ENCODE assay signal across 18 cellular contexts in the genomic region with DNA sequence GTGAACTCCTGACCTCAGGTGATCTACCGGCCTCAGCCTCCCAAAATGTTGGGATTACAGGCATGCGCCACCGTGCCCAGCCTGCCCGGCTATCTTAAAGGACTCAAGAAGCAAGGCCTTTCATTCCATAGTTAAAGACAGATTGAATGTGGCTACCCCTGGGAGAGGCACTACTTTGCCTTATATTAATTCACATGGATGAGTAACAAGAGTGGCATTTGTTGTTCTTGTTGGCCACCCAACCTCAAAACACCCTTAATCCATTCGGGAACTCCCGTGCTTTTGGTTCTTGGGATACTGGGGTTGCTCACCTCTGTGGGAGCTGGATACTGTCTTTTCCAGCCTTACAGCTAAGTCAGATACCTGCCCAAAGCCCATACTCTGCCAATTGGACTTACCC. TPM values are rescaled to one million over a fixed set of nuclear protein-coding genes. Genes with fewer than 3 reads are reported as not detected.
DNase-seq lines count a peak whose midpoint lies in the region; ATAC-seq and TF ChIP-seq lines count a peak whose summit lies in the region.
"Had no signal": no experiment of that assay in that cellular context is flagged by ENCODE, and none has a peak within 500 bp of the region (broad histone marks: within the 10 kb centered on the region; RNA-seq: fewer than 3 reads in every experiment).

No MANE protein-coding gene starts in this region.

- DNase-seq in ACHN (peak; percentile 39), HT1080 (ENCODE audit: low read depth) (peak; percentile 30), RWPE2 (ENCODE audit: low spot score) (no peak), glomerular visceral epithelial cell (ENCODE audit: extremely low spot score) (peak; percentile 57), SIG-M5 (lab: John Stamatoyannopoulos, UW) (no peak)
- no peak for DNase-seq in activated T-cell treated with anti-CD3 and anti-CD28 coated beads, Interleukin-2, amount 50 U/mL, for 72 hours
- DNase-seq: HFFc6, Karpas-422, NCI-H1417, NCI-H2081, NCI-H69, SJCRH30 had no signal

- ATAC-seq in RWPE2 (ENCODE audit: low read depth) (peak; percentile 41; the same call in 1 of the 3 replicates), GM19463 (IDR thresholded peaks at IDR 0.05; ENCODE audit: unreplicated experiment) (no peak), HG03457 (IDR thresholded peaks at IDR 0.05; ENCODE audit: unreplicated experiment) (no peak)
- no peak for ATAC-seq in activated T-cell treated with anti-CD3 and anti-CD28 coated beads, Interleukin-2, amount 50 U/mL, for 72 hours (replicated peaks in 1 of 2)
- ATAC-seq: GM12878, GM23338, Panc1 had no signal

- H3K27me3 ChIP-seq in RWPE2 (ENCODE audit: insufficient read depth, poor library complexity, severe bottlenecking), result no peaks in the 10 kb centered on the region
- H3K27me3 ChIP-seq: SJCRH30 had no signal

- no peak overlapping the region for H3K4me3 Mint-ChIP-seq in activated T-cell treated with anti-CD3 and anti-CD28 coated beads, Interleukin-2, amount 50 U/mL, for 72 hours
- H3K4me3 Mint-ChIP-seq: GM23338, HFFc6 had no signal

- H3K27ac ChIP-seq in RWPE2 (ENCODE audit: poor library complexity, severe bottlenecking), result no peak overlapping the region
- H3K27ac ChIP-seq: C4-2B, SJCRH30 had no signal

- H3K4me1 Mint-ChIP-seq in activated T-cell treated with anti-CD3 and anti-CD28 coated beads, Interleukin-2, amount 50 U/mL, for 72 hours (ENCODE audit: low read depth), result no peaks in the 10 kb centered on the region
- H3K4me1 Mint-ChIP-seq: GM23338 had no signal

- H3K9me3 Mint-ChIP-seq in activated T-cell treated with anti-CD3 and anti-CD28 coated beads, Interleukin-2, amount 50 U/mL, for 72 hours, result no peaks in the 10 kb centered on the region
- H3K9me3 Mint-ChIP-seq: GM23338, HFFc6 had no signal

- no peaks in the 10 kb centered on the region for H3K27me3 Mint-ChIP-seq in activated T-cell treated with anti-CD3 and anti-CD28 coated beads, Interleukin-2, amount 50 U/mL, for 72 hours (ENCODE audit: low read depth)

- no peak overlapping the region for H3K27ac Mint-ChIP-seq in activated T-cell treated with anti-CD3 and anti-CD28 coated beads, Interleukin-2, amount 50 U/mL, for 72 hours
- H3K27ac Mint-ChIP-seq: GM23338, HFFc6 had no signal

- no peaks in the 10 kb centered on the region for H3K36me3 Mint-ChIP-seq in activated T-cell treated with anti-CD3 and anti-CD28 coated beads, Interleukin-2, amount 50 U/mL, for 72 hours (ENCODE audit: insufficient read depth in 2 of 2)

- H3K4me3 ChIP-seq in RWPE2 (ENCODE audit: severe bottlenecking), result no peak overlapping the region
- H3K4me3 ChIP-seq: GM12878, GM23338, SJCRH30 had no signal

- H3K9me3 ChIP-seq in RWPE2 (ENCODE audit: severe bottlenecking), result no peaks in the 10 kb centered on the region
- H3K9me3 ChIP-seq: SJCRH30 had no signal

- TF ChIP-seq CTCF in RWPE2 (IDR thresholded peaks at IDR 0.05; ENCODE audit: poor library complexity, severe bottlenecking), result no peak

- H3K36me3 ChIP-seq in RWPE2 (ENCODE audit: low read depth), result no peaks in the 10 kb centered on the region
- H3K36me3 ChIP-seq: SJCRH30 had no signal

- no peaks in the 10 kb centered on the region for H3K4me1 ChIP-seq in RWPE2 (ENCODE audit: insufficient read depth, poor library complexity, severe bottlenecking)
- H3K4me1 ChIP-seq: SJCRH30 had no signal

- in situ Hi-C loops in ACHN (cut with HindIII; ENCODE audit: low pct_ligation_motif_present, low pct_unique_long_range_greater_than_20kb, low sequenced_read_pairs), result no loop called here

RNA-seq across cellular contexts. Expression of gene ABCC4, which starts 34.4 kb away (rescaled TPM):
- total RNA-seq in HT1080 (2014; rRNA removed; shearing (Covaris generic)), result 15.7 and 17.2 TPM in 2 replicates
- 9.3 and 13.0 TPM in 2 replicates for polyA plus RNA-seq in HT1080 (2015; cell fraction: cytosol; rRNA removed)
- polyA plus RNA-seq in HT1080 (2015; cell fraction: nucleus; rRNA removed), result 23.5 and 23.7 TPM in 2 replicates
- total RNA-seq in activated T-cell treated with anti-CD3 and anti-CD28 coated beads, Interleukin-2, amount 50 U/mL, for 72 hours, result 10 to 100 TPM in 1 of 2 donors, 1 to 10 TPM in 1; 8.6 to 10.0 TPM

Comparison
In these comparisons a context has a peak if more than half of its experiments do, and no peak if none do; other contexts are left out.
1. DNase-seq: peak in ACHN (single experiment), HT1080 (single experiment) and glomerular visceral epithelial cell (single experiment); none in RWPE2 (single experiment), activated T-cell treated with anti-CD3 and anti-CD28 coated beads, Interleukin-2, amount 50 U/mL, for 72 hours (0 of 2) and SIG-M5 (single experiment).